1 cellular context compared by ENCODE assay signal in the genomic region with DNA sequence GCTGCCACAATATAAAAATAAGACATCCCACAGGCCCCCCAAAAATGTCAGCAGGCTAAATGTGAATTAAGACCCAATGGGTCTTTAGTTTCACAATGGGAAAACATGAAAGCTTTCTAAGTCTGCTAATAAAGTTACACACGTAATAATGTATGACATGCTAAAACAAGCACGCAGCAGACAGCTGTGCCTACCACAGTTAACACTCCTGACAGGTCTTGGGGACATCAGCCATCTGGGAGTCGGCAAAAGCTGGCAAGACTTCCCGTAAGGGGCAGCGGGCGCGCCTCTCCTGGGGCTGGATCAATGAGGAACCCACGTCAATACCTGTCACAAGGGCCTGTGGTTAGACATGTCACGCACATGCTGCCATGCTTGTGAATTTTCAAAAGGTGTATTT.
TF ChIP-seq lines count a peak whose summit lies in the region.

No MANE protein-coding gene starts in this region.

TF ChIP-seq in HepG2, 621 proteins besides CTCF, POLR2A, EP300 and RAD21:
- TF ChIP-seq GTF2F1 (IDR thresholded peaks at IDR 0.05; ENCODE audit: low read length) (no peak), PAWR (CRISPR knock-in tag; IDR thresholded peaks at IDR 0.05; ENCODE audit: borderline replicate concordance) (no peak), GLI4 (CRISPR knock-in tag; IDR thresholded peaks at IDR 0.05; ENCODE audit: borderline replicate concordance) (no peak), NFIC (IDR thresholded peaks at IDR 0.05; ENCODE audit: low read length) (no peak), ZEB1 (IDR thresholded peaks at IDR 0.05; ENCODE audit: insufficient replicate concordance, low read depth) (no peak), POLR2AphosphoS2 (IDR thresholded peaks at IDR 0.05; ENCODE audit: low read depth, low read length) (no peak), IKZF4 (CRISPR knock-in tag; IDR thresholded peaks at IDR 0.05; ENCODE audit: borderline replicate concordance, low read depth, not compliant biosample characterization) (no peak), NONO (IDR thresholded peaks at IDR 0.05) (no peak), NONO (CRISPR knock-in tag; conservative IDR thresholded peaks at IDR 0.05) (no peak), ZFP90 (CRISPR knock-in tag; IDR thresholded peaks at IDR 0.05; ENCODE audit: borderline replicate concordance) (no peak), RFXANK (CRISPR knock-in tag; IDR thresholded peaks at IDR 0.05) (no peak)
- TF ChIP-seq, protein P1, sequence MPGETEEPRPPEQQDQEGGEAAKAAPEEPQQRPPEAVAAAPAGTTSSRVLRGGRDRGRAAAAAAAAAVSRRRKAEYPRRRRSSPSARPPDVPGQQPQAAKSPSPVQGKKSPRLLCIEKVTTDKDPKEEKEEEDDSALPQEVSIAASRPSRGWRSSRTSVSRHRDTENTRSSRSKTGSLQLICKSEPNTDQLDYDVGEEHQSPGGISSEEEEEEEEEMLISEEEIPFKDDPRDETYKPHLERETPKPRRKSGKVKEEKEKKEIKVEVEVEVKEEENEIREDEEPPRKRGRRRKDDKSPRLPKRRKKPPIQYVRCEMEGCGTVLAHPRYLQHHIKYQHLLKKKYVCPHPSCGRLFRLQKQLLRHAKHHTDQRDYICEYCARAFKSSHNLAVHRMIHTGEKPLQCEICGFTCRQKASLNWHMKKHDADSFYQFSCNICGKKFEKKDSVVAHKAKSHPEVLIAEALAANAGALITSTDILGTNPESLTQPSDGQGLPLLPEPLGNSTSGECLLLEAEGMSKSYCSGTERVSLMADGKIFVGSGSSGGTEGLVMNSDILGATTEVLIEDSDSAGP (CRISPR knock-in tag; IDR thresholded peaks at IDR 0.05; ENCODE audit: borderline replicate concordance): no peak
- TF ChIP-seq, protein P2, sequence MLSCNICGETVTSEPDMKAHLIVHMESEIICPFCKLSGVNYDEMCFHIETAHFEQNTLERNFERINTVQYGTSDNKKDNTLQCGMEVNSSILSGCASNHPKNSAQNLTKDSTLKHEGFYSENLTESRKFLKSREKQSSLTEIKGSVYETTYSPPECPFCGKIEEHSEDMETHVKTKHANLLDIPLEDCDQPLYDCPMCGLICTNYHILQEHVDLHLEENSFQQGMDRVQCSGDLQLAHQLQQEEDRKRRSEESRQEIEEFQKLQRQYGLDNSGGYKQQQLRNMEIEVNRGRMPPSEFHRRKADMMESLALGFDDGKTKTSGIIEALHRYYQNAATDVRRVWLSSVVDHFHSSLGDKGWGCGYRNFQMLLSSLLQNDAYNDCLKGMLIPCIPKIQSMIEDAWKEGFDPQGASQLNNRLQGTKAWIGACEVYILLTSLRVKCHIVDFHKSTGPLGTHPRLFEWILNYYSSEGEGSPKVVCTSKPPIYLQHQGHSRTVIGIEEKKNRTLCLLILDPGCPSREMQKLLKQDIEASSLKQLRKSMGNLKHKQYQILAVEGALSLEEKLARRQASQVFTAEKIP (CRISPR knock-in tag; IDR thresholded peaks at IDR 0.05; ENCODE audit: borderline replicate concordance): no peak
- TF ChIP-seq, protein P3, sequence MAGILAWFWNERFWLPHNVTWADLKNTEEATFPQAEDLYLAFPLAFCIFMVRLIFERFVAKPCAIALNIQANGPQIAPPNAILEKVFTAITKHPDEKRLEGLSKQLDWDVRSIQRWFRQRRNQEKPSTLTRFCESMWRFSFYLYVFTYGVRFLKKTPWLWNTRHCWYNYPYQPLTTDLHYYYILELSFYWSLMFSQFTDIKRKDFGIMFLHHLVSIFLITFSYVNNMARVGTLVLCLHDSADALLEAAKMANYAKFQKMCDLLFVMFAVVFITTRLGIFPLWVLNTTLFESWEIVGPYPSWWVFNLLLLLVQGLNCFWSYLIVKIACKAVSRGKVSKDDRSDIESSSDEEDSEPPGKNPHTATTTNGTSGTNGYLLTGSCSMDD (CRISPR knock-in tag; IDR thresholded peaks at IDR 0.05): no peak
- TF ChIP-seq, protein P4, sequence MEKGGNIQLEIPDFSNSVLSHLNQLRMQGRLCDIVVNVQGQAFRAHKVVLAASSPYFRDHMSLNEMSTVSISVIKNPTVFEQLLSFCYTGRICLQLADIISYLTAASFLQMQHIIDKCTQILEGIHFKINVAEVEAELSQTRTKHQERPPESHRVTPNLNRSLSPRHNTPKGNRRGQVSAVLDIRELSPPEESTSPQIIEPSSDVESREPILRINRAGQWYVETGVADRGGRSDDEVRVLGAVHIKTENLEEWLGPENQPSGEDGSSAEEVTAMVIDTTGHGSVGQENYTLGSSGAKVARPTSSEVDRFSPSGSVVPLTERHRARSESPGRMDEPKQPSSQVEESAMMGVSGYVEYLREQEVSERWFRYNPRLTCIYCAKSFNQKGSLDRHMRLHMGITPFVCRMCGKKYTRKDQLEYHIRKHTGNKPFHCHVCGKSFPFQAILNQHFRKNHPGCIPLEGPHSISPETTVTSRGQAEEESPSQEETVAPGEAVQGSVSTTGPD (CRISPR knock-in tag; IDR thresholded peaks at IDR 0.05): no peak
